ENCODE assay signal across 8 cellular contexts in the genomic region with DNA sequence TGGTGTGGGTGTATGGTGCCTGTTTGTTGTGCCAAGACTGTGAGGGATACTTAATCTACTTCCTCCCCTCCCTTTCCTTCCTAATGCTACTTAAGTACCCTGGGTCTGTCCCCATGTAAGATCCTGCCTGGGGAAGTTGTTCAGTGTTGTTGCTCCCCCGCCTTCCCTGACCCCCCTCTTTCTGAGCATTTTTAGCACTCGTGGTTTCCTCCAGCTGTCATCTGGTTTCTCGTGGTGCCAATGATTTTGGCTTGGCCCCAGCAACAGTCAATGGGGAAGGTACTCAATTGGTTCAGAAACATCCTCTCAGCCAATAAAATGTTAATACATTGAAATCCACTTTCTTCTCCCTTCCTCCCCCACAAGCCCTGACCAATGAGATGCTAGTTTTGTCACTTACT. TPM values are rescaled to one million over a fixed set of nuclear protein-coding genes. Genes with fewer than 3 reads are reported as not detected.
DNase-seq lines count a peak whose midpoint lies in the region; ATAC-seq and TF ChIP-seq lines count a peak whose summit lies in the region.

No MANE protein-coding gene starts in this region.

- TF ChIP-seq CTCF in GM12875 (IDR thresholded peaks at IDR 0.05; ENCODE audit: borderline replicate concordance, insufficient read depth, low read depth, low read length) (no peak), NB4 (IDR thresholded peaks at IDR 0.05; ENCODE audit: low read depth, low read length) (no peak), dorsolateral prefrontal cortex (IDR thresholded peaks at IDR 0.05 in 54 of 56, conservative IDR thresholded peaks at IDR 0.05 in 2 of 56; ENCODE audit: low read depth in 1 of 56, partially characterized antibody in 56 of 56) (no peak), transverse colon (IDR thresholded peaks at IDR 0.05) (no peak)

- no peaks in the 10 kb centered on the region for H3K9me3 Mint-ChIP-seq in activated CD4-positive, alpha-beta T cell treated with anti-CD3 and anti-CD28 coated beads, Interleukin-2, amount 10 ng/mL, durations not matched to agents 24 days and 14 days
- no peaks in the 10 kb centered on the region for H3K9me3 Mint-ChIP-seq in natural killer cell treated with Interleukin-12 subunit alpha and Interleukin-12 subunit beta and Interleukin-15 and Interleukin-18, amount 100 ng/mL, for 72 hours

- peaks cover 2% of the 10 kb centered on the region for H3K36me3 Mint-ChIP-seq in activated CD4-positive, alpha-beta T cell treated with anti-CD3 and anti-CD28 coated beads, Interleukin-2, amount 10 ng/mL, durations not matched to agents 24 days and 14 days (ENCODE audit: low read depth)
- H3K36me3 Mint-ChIP-seq in natural killer cell treated with Interleukin-12 subunit alpha and Interleukin-12 subunit beta and Interleukin-15 and Interleukin-18, amount 100 ng/mL, for 72 hours = no peaks in the 10 kb centered on the region

- H3K4me3 Mint-ChIP-seq in activated CD4-positive, alpha-beta T cell treated with anti-CD3 and anti-CD28 coated beads, Interleukin-2, amount 10 ng/mL, durations not matched to agents 24 days and 14 days = peak overlapping the region; percentile 75
- H3K4me3 Mint-ChIP-seq in natural killer cell treated with Interleukin-12 subunit alpha and Interleukin-12 subunit beta and Interleukin-15 and Interleukin-18, amount 100 ng/mL, for 72 hours = peak overlapping the region; percentile 85

- no peaks in the 10 kb centered on the region for H3K27me3 ChIP-seq in H7 (ENCODE audit: control insufficient read depth, insufficient read depth, low read length)
- H3K27me3 ChIP-seq in dorsolateral prefrontal cortex = no peaks in the 10 kb centered on the region
- no peaks in the 10 kb centered on the region for H3K27me3 ChIP-seq in transverse colon

- WGBS in transverse colon (ENCODE audit: low coverage in 1 of 2), 2 donors = 16 to 26% methylated on average over 3 of the region's 3 CpGs

- peaks cover 69% of the 10 kb centered on the region for H3K4me1 Mint-ChIP-seq in activated CD4-positive, alpha-beta T cell treated with anti-CD3 and anti-CD28 coated beads, Interleukin-2, amount 10 ng/mL, durations not matched to agents 24 days and 14 days
- H3K4me1 Mint-ChIP-seq in natural killer cell treated with Interleukin-12 subunit alpha and Interleukin-12 subunit beta and Interleukin-15 and Interleukin-18, amount 100 ng/mL, for 72 hours (ENCODE audit: low read depth in 2 of 2) = peaks cover 67 to 72% of the 10 kb centered on the region in 2 donors

- peak overlapping the region; percentile 35 for H3K4me3 ChIP-seq in GM12875 (ENCODE audit: low read depth, low read length)
- no peak overlapping the region for H3K4me3 ChIP-seq in H7 (ENCODE audit: insufficient read depth, low read depth, low read length)
- no peak overlapping the region for H3K4me3 ChIP-seq in NB4 (ENCODE audit: low read depth, low read length)
- peak overlapping the region in 3 of 59 donors; percentile 12 to 21 (median 13) for H3K4me3 ChIP-seq in dorsolateral prefrontal cortex
- H3K4me3 ChIP-seq in transverse colon = no peak overlapping the region

- peak; percentile 22 for DNase-seq in H7
- DNase-seq in NB4 (ENCODE audit: low read depth) = peak; percentile 87
- peak; percentile 94 for DNase-seq in activated CD4-positive, alpha-beta T cell treated with anti-CD3 and anti-CD28 coated beads, Interleukin-2, amount 10 ng/mL, durations not matched to agents 24 days and 14 days
- DNase-seq in dorsolateral prefrontal cortex = peak in 7 of 10 donors; percentile 43 to 85 (median 69)
- DNase-seq in natural killer cell treated with Interleukin-12 subunit alpha and Interleukin-12 subunit beta and Interleukin-15 and Interleukin-18, amount 100 ng/mL, for 72 hours (ENCODE audit: low spot score) = peak; percentile 77
- peak; percentile 83 for DNase-seq in transverse colon
- no peak for DNase-seq in NCI-H748 (lab: John Stamatoyannopoulos, UW; ENCODE audit: unreplicated experiment)

- in situ Hi-C loops in transverse colon (cut with MboI; ENCODE audit: low pct_ligation_motif_present in 1 of 4, low pct_unique_long_range_greater_than_20kb in 1 of 4, low sequenced_read_pairs in 3 of 4) = no loop called here

- TF ChIP-seq EP300 in transverse colon (IDR thresholded peaks at IDR 0.05; ENCODE audit: low read depth) = no peak

- peak; percentile 82 to 84 for ATAC-seq in natural killer cell treated with Interleukin-12 subunit alpha and Interleukin-12 subunit beta and Interleukin-15 and Interleukin-18, amount 100 ng/mL, for 72 hours

- H3K36me3 ChIP-seq in H7 (replicated peaks; ENCODE audit: control insufficient read depth, insufficient read depth, low read length) (no peaks in the 10 kb centered on the region), transverse colon (no peaks in the 10 kb centered on the region)

- intact Hi-C loops in activated CD4-positive, alpha-beta T cell treated with anti-CD3 and anti-CD28 coated beads, Interleukin-2, amount 10 ng/mL, durations not matched to agents 24 days and 14 days (cut with micrococcal nuclease) = loop anchor here (2.0 kb wide), 1 partner anchor 18 kb away; the partner anchor contains the start of gene NDUFS2
- intact Hi-C loops in dorsolateral prefrontal cortex (cut with DNase I) = no loop called here
- intact Hi-C loops in transverse colon (cut with DNase I; ENCODE audit: low total_unique reads) = no loop called here

- H3K27ac ChIP-seq in dorsolateral prefrontal cortex = peak overlapping the region in 56 of 59 donors; percentile 17 to 99 (median 76)
- H3K27ac ChIP-seq in transverse colon = peak overlapping the region; percentile 70 to 76 (median 72)

- no peaks in the 10 kb centered on the region for H3K27me3 Mint-ChIP-seq in activated CD4-positive, alpha-beta T cell treated with anti-CD3 and anti-CD28 coated beads, Interleukin-2, amount 10 ng/mL, durations not matched to agents 24 days and 14 days
- H3K27me3 Mint-ChIP-seq in natural killer cell treated with Interleukin-12 subunit alpha and Interleukin-12 subunit beta and Interleukin-15 and Interleukin-18, amount 100 ng/mL, for 72 hours = no peaks in the 10 kb centered on the region

- H3K9me3 ChIP-seq in transverse colon = no peaks in the 10 kb centered on the region

- TF ChIP-seq POLR2A in NB4 (IDR thresholded peaks at IDR 0.05; ENCODE audit: extremely low read depth, insufficient read length) (no peak), transverse colon (IDR thresholded peaks at IDR 0.05) (no peak)

- H3K27ac Mint-ChIP-seq in activated CD4-positive, alpha-beta T cell treated with anti-CD3 and anti-CD28 coated beads, Interleukin-2, amount 10 ng/mL, durations not matched to agents 24 days and 14 days = peak overlapping the region; percentile 96
- peak overlapping the region; percentile 91 to 98 for H3K27ac Mint-ChIP-seq in natural killer cell treated with Interleukin-12 subunit alpha and Interleukin-12 subunit beta and Interleukin-15 and Interleukin-18, amount 100 ng/mL, for 72 hours

- peaks cover 0 to 27% (median 0%) of the 10 kb centered on the region in 4 donors for H3K4me1 ChIP-seq in transverse colon

RNA-seq across cellular contexts. Expression of gene B4GALT3, which starts 8.0 kb away (rescaled TPM):
- total RNA-seq in H7 (2014; rRNA removed; shearing (Covaris generic)) = 105 and 106 TPM in 2 replicates
- total RNA-seq in activated CD4-positive, alpha-beta T cell treated with anti-CD3 and anti-CD28 coated beads, Interleukin-2, amount 10 ng/mL, durations not matched to agents 24 days and 14 days = 65.1 and 69.9 TPM in 2 replicates
- total RNA-seq in dorsolateral prefrontal cortex = 10 to 100 TPM; 17.8 to 52.2 (median 29.1) TPM
- 10 to 100 TPM; 61.7 to 75.0 TPM for total RNA-seq in natural killer cell treated with Interleukin-12 subunit alpha and Interleukin-12 subunit beta and Interleukin-15 and Interleukin-18, amount 100 ng/mL, for 72 hours
- 10 to 100 TPM in 3 of 4 donors, 1 to 10 TPM in 1; 3.0 to 71.4 (median 26.6) TPM for total RNA-seq in transverse colon

RNA-seq across cellular contexts. Expression of gene ADAMTS4, which starts 13.6 kb away (rescaled TPM):
- 9.0 and 11.7 TPM in 2 replicates for total RNA-seq in H7 (2014; rRNA removed; shearing (Covaris generic))
- 0.33 and 0.66 TPM in 2 replicates for total RNA-seq in activated CD4-positive, alpha-beta T cell treated with anti-CD3 and anti-CD28 coated beads, Interleukin-2, amount 10 ng/mL, durations not matched to agents 24 days and 14 days
- 100 to 1,000 TPM in 8 of 120 experiments, 10 to 100 TPM in 98, 1 to 10 TPM in 14; 2.9 to 153 (median 35.3) TPM for total RNA-seq in dorsolateral prefrontal cortex
- under 1 TPM; 0.43 to 0.89 TPM for total RNA-seq in natural killer cell treated with Interleukin-12 subunit alpha and Interleukin-12 subunit beta and Interleukin-15 and Interleukin-18, amount 100 ng/mL, for 72 hours
- total RNA-seq in transverse colon = 10 to 100 TPM in 2 of 4 donors, 1 to 10 TPM in 2; 1.2 to 34.8 (median 7.2) TPM

RNA-seq across cellular contexts. Expression of gene NDUFS2, which starts 16.9 kb away (rescaled TPM):
- 278 and 312 TPM in 2 replicates for total RNA-seq in H7 (2014; rRNA removed; shearing (Covaris generic))
- 88.4 and 89.6 TPM in 2 replicates for total RNA-seq in activated CD4-positive, alpha-beta T cell treated with anti-CD3 and anti-CD28 coated beads, Interleukin-2, amount 10 ng/mL, durations not matched to agents 24 days and 14 days
- total RNA-seq in dorsolateral prefrontal cortex (100 to 1,000 TPM in 116 of 120 experiments, 10 to 100 TPM in 4; 77.0 to 176 (median 131) TPM), transverse colon (100 to 1,000 TPM in 3 of 4 donors, 10 to 100 TPM in 1; 82.6 to 209 (median 144) TPM)
- total RNA-seq in natural killer cell treated with Interleukin-12 subunit alpha and Interleukin-12 subunit beta and Interleukin-15 and Interleukin-18, amount 100 ng/mL, for 72 hours = 10 to 100 TPM; 86.2 to 87.8 TPM

RNA-seq across cellular contexts. Expression of gene PPOX, which starts 19.1 kb away (rescaled TPM):
- total RNA-seq in H7 (2014; rRNA removed; shearing (Covaris generic)) = 57.3 and 64.7 TPM in 2 replicates
- total RNA-seq in activated CD4-positive, alpha-beta T cell treated with anti-CD3 and anti-CD28 coated beads, Interleukin-2, amount 10 ng/mL, durations not matched to agents 24 days and 14 days = 28.6 and 31.1 TPM in 2 replicates
- total RNA-seq in dorsolateral prefrontal cortex (10 to 100 TPM; 18.7 to 52.5 (median 36.8) TPM), transverse colon (10 to 100 TPM in 2 of 4 donors, 1 to 10 TPM in 2; 2.8 to 19.2 (median 11.8) TPM)
- total RNA-seq in natural killer cell treated with Interleukin-12 subunit alpha and Interleukin-12 subunit beta and Interleukin-15 and Interleukin-18, amount 100 ng/mL, for 72 hours = 10 to 100 TPM; 25.7 to 30.3 TPM

RNA-seq across cellular contexts. Expression of gene USP21, which starts 26.0 kb away (rescaled TPM):
- total RNA-seq in H7 (2014; rRNA removed; shearing (Covaris generic)) = 10.7 and 12.0 TPM in 2 replicates
- 32.7 and 34.7 TPM in 2 replicates for total RNA-seq in activated CD4-positive, alpha-beta T cell treated with anti-CD3 and anti-CD28 coated beads, Interleukin-2, amount 10 ng/mL, durations not matched to agents 24 days and 14 days
- 10 to 100 TPM; 24.5 to 66.1 (median 40.0) TPM for total RNA-seq in dorsolateral prefrontal cortex
- total RNA-seq in natural killer cell treated with Interleukin-12 subunit alpha and Interleukin-12 subunit beta and Interleukin-15 and Interleukin-18, amount 100 ng/mL, for 72 hours = 10 to 100 TPM; 21.2 to 29.0 TPM
- 10 to 100 TPM; 19.5 to 75.9 (median 35.3) TPM for total RNA-seq in transverse colon
